Comparison of ENCODE assay signal across 8 cellular contexts in the genomic region with DNA sequence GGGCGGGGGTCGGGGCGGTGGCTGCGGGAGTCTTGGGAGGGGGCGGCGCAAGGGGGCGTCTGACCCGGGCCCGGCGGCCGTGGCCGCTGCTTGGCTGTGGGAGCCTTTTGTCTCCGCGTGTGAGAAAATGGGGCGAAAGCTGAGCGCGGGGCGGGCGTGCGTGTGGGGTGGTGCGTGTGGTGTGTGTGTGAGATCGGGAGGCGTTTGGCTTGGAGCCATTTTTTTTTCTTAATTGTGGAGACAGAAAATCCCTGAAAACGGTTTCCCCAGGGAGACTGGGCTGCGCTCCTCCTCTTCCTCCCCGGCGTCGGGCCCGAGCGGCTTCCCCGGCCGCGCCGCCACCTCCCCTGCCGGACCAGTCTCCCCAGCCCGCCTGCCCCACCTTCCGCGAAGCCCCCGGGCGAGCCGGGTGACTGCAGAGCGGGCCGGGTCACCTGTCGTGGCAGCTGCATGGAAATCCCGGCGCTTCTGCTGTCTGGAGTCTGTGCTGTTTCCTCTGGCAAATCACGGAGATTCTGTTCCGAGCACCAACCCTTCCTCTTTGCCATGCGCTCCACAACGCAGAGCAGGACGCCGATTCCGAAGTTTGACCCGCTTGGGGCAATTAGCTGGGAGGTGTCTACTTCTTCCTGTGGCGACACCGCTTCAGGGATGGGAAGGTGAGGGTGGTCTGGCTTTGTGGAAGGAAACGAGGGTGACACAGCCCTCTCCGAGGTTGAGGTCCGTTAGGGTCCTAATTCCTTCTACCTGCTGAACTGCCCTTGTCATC.
DNase-seq lines count a peak whose midpoint lies in the region; ATAC-seq, FAIRE-seq and TF ChIP-seq lines count a peak whose summit lies in the region.

No MANE protein-coding gene starts in this region.

- H3K27ac ChIP-seq in BLaER1 = peak overlapping the region; percentile 84
- H3K27ac ChIP-seq in Peyer's patch = peak overlapping the region; percentile 72 to 99 (median 87)
- peak overlapping the region; percentile 90 for H3K27ac ChIP-seq in suprapubic skin

- peaks cover 21 to 24% of the 10 kb centered on the region in 2 donors for H3K4me1 Mint-ChIP-seq in natural killer cell treated with Interleukin-12 subunit alpha and Interleukin-12 subunit beta and Interleukin-15 and Interleukin-18, amount 100 ng/mL, for 72 hours (ENCODE audit: low read depth in 2 of 2)

- peak overlapping the region; percentile 36 to 42 for H3K27ac Mint-ChIP-seq in natural killer cell treated with Interleukin-12 subunit alpha and Interleukin-12 subunit beta and Interleukin-15 and Interleukin-18, amount 100 ng/mL, for 72 hours

- TF ChIP-seq CTCF in Peyer's patch (IDR thresholded peaks at IDR 0.05) = no peak
- TF ChIP-seq CTCF in fibroblast of the aortic adventitia (IDR thresholded peaks at IDR 0.05; ENCODE audit: insufficient read depth, low read length) = no peak
- no peak for TF ChIP-seq CTCF in suprapubic skin (IDR thresholded peaks at IDR 0.05)

- 1% methylated on average over 38 of the region's 59 CpGs for WGBS in suprapubic skin

- H4K20me1 ChIP-seq in BLaER1 = peaks cover 51% of the 10 kb centered on the region

- H3K27me3 ChIP-seq in BLaER1 = no peaks in the 10 kb centered on the region
- no peaks in the 10 kb centered on the region for H3K27me3 ChIP-seq in Peyer's patch
- H3K27me3 ChIP-seq in suprapubic skin = no peaks in the 10 kb centered on the region

- TF ChIP-seq EP300 in suprapubic skin (IDR thresholded peaks at IDR 0.05) = no peak

- peak; percentile 32 for ATAC-seq in GM21360 (IDR thresholded peaks at IDR 0.05; ENCODE audit: unreplicated experiment)
- peak; percentile 48 to 57 for ATAC-seq in natural killer cell treated with Interleukin-12 subunit alpha and Interleukin-12 subunit beta and Interleukin-15 and Interleukin-18, amount 100 ng/mL, for 72 hours

- H3K4me1 ChIP-seq in BLaER1 = peaks cover 29% of the 10 kb centered on the region
- H3K4me1 ChIP-seq in Peyer's patch = peaks cover 0 to 15% (median 5%) of the 10 kb centered on the region in 4 donors
- H3K4me1 ChIP-seq in suprapubic skin = peaks cover 21% of the 10 kb centered on the region

- H3K9ac ChIP-seq in BLaER1 = peak overlapping the region; percentile 83

- peak; percentile 38 for FAIRE-seq in HTR-8/SVneo (lab: Jason Lieb, UNC)

- H3K9me3 ChIP-seq in BLaER1 (no peaks in the 10 kb centered on the region), Peyer's patch (no peaks in the 10 kb centered on the region), suprapubic skin (no peaks in the 10 kb centered on the region)

- TF ChIP-seq POLR2A in Peyer's patch (IDR thresholded peaks at IDR 0.05) (peak; percentile 43 to 44), suprapubic skin (IDR thresholded peaks at IDR 0.05) (peak in 1 of 2 donors; percentile 2)

- H3K36me3 ChIP-seq in BLaER1 = no peaks in the 10 kb centered on the region
- no peaks in the 10 kb centered on the region for H3K36me3 ChIP-seq in Peyer's patch
- H3K36me3 ChIP-seq in suprapubic skin = no peaks in the 10 kb centered on the region

- peak; percentile 46 for DNase-seq in HTR-8/SVneo (ENCODE audit: insufficient read length, low spot score)
- peak; percentile 54 to 78 (median 77) for DNase-seq in Peyer's patch
- DNase-seq in activated effector memory CD4-positive, alpha-beta T cell treated with anti-CD3 and anti-CD28 coated beads, Interleukin-2, amount 50 U/mL, for 16 hours = peak; percentile 83
- peak; percentile 75 for DNase-seq in fibroblast of the aortic adventitia (ENCODE audit: low read depth)
- DNase-seq in natural killer cell treated with Interleukin-12 subunit alpha and Interleukin-12 subunit beta and Interleukin-15 and Interleukin-18, amount 100 ng/mL, for 72 hours (ENCODE audit: low spot score) = peak; percentile 71
- peak in 1 of 2 donors; percentile 79 for DNase-seq in suprapubic skin (ENCODE audit: low spot score in 2 of 2)

- peak overlapping the region; percentile 88 for H3K4me3 ChIP-seq in BLaER1
- peak overlapping the region; percentile 61 to 99 (median 78) for H3K4me3 ChIP-seq in Peyer's patch
- peak overlapping the region; percentile 87 for H3K4me3 ChIP-seq in fibroblast of the aortic adventitia (ENCODE audit: low read depth, low read length)
- H3K4me3 ChIP-seq in suprapubic skin = peak overlapping the region; percentile 84

- no peaks in the 10 kb centered on the region for H3K9me3 Mint-ChIP-seq in natural killer cell treated with Interleukin-12 subunit alpha and Interleukin-12 subunit beta and Interleukin-15 and Interleukin-18, amount 100 ng/mL, for 72 hours

- H3K36me3 Mint-ChIP-seq in natural killer cell treated with Interleukin-12 subunit alpha and Interleukin-12 subunit beta and Interleukin-15 and Interleukin-18, amount 100 ng/mL, for 72 hours = no peaks in the 10 kb centered on the region

- H3K4me2 ChIP-seq in BLaER1 = peak overlapping the region; percentile 95

- no peaks in the 10 kb centered on the region for H3K27me3 Mint-ChIP-seq in natural killer cell treated with Interleukin-12 subunit alpha and Interleukin-12 subunit beta and Interleukin-15 and Interleukin-18, amount 100 ng/mL, for 72 hours

- peak overlapping the region; percentile 85 for H3K4me3 Mint-ChIP-seq in natural killer cell treated with Interleukin-12 subunit alpha and Interleukin-12 subunit beta and Interleukin-15 and Interleukin-18, amount 100 ng/mL, for 72 hours
